Comparison of ENCODE assay signal across 18 cellular contexts in the genomic region with DNA sequence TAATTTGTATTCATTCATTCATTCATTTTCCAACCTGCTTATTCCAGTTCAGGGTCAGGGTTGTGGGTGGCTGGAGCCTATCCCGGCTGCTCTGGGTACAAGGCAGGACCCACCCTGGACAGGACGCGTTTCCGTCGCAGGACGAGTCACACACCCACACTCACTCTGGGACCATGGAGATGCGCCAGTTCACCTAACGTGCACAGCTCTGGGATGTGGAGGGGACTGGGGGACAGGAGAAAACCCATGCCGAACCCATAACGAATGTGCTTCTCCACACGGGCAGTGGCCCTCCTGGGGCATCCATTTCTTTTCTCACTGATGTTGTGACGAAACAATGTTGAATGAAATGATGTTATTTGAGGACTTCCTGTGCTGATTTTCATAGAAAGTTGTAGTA. TPM values are rescaled to one million over a fixed set of nuclear protein-coding genes. Genes with fewer than 3 reads are reported as not detected.
DNase-seq lines count a peak whose midpoint lies in the region; ATAC-seq and TF ChIP-seq lines count a peak whose summit lies in the region.
"Had no signal": no experiment of that assay in that cellular context is flagged by ENCODE, and none has a peak within 500 bp of the region (broad histone marks: within the 10 kb centered on the region; RNA-seq: fewer than 3 reads in every experiment).

No MANE protein-coding gene starts in this region.

- no peaks in the 10 kb centered on the region for H3K27me3 Mint-ChIP-seq in progenitor cell of endocrine pancreas
- H3K27me3 Mint-ChIP-seq: CD4-positive, CD25-positive, alpha-beta regulatory T cell; CD8-positive, alpha-beta memory T cell had no signal

- ATAC-seq in left lobe of liver = no peak

- H3K9me3 Mint-ChIP-seq in progenitor cell of endocrine pancreas (ENCODE audit: low read depth) = peaks cover 3% of the 10 kb centered on the region
- H3K9me3 Mint-ChIP-seq: CD4-positive, CD25-positive, alpha-beta regulatory T cell; CD8-positive, alpha-beta memory T cell had no signal

- no peak for TF ChIP-seq CTCF in RWPE1 (conservative IDR thresholded peaks at IDR 0.05; ENCODE audit: low read depth)
- TF ChIP-seq CTCF in coronary artery (IDR thresholded peaks at IDR 0.05) = no peak
- no peak for TF ChIP-seq CTCF in progenitor cell of endocrine pancreas (IDR thresholded peaks at IDR 0.05; ENCODE audit: unreplicated experiment)

- H3K4me1 Mint-ChIP-seq in progenitor cell of endocrine pancreas (ENCODE audit: low read depth) = peaks cover 5% of the 10 kb centered on the region
- H3K4me1 Mint-ChIP-seq: CD8-positive, alpha-beta memory T cell; H9 had no signal

- CTCF ChIA-PET in RWPE1 (lab: Yijun Ruan, JAX) = no interaction called here

- DNase-seq in RWPE1 (ENCODE audit: low spot score) = no peak
- peak; percentile 24 for DNase-seq in coronary artery (ENCODE audit: low spot score)
- peak; percentile 42 for DNase-seq in left lobe of liver (ENCODE audit: low spot score)
- no peak for DNase-seq in progenitor cell of endocrine pancreas (ENCODE audit: low spot score, unreplicated experiment)
- no peak for DNase-seq in NCI-H2196 (lab: John Stamatoyannopoulos, UW; ENCODE audit: unreplicated experiment)
- no peak for DNase-seq in NCI-H1092 (lab: John Stamatoyannopoulos, UW)
- no peak for DNase-seq in anterior cingulate cortex (lab: John Stamatoyannopoulos, UW)
- DNase-seq: ACHN; BE2C; C1 segment of cervical spinal cord; CD4-positive, CD25-positive, alpha-beta regulatory T cell; CD8-positive, alpha-beta memory T cell; COR-L47; DMS 273 treated with DMSO at 0.1 percent for 48 hours; DMS53; DND-41; EL; H9 had no signal

- peak overlapping the region; percentile 31 for H3K27ac ChIP-seq in RWPE1
- H3K27ac ChIP-seq in coronary artery = no peak overlapping the region

- H3K4me3 Mint-ChIP-seq in progenitor cell of endocrine pancreas (ENCODE audit: low read depth) = no peak overlapping the region
- H3K4me3 Mint-ChIP-seq: CD4-positive, CD25-positive, alpha-beta regulatory T cell; CD8-positive, alpha-beta memory T cell; H9 had no signal

- H3K36me3 Mint-ChIP-seq in progenitor cell of endocrine pancreas (ENCODE audit: insufficient read depth) = peaks cover 23% of the 10 kb centered on the region

- H3K4me3 ChIP-seq in coronary artery = no peak overlapping the region

- POLR2A ChIA-PET in RWPE1 (lab: Yijun Ruan, JAX; ENCODE audit: low non-redundant PET) = no interaction called here

- peak overlapping the region; percentile 41 for H3K27ac Mint-ChIP-seq in progenitor cell of endocrine pancreas
- H3K27ac Mint-ChIP-seq: CD4-positive, CD25-positive, alpha-beta regulatory T cell; H9 had no signal

RNA-seq across cellular contexts. Expression of gene ERMARD, which starts 26.5 kb away (rescaled TPM):
- total RNA-seq in left lobe of liver (16.3 TPM), progenitor cell of endocrine pancreas (30.3 and 33.4 TPM in 2 replicates)

RNA-seq across cellular contexts. Expression of gene DYNLT2, which starts 26.5 kb away (rescaled TPM):
- 0.60 TPM for total RNA-seq in left lobe of liver
- total RNA-seq in progenitor cell of endocrine pancreas = 1.6 and 1.8 TPM in 2 replicates

RNA-seq across cellular contexts. Expression of gene PHF10, which starts 53.6 kb away (rescaled TPM):
- 19.6 TPM for total RNA-seq in left lobe of liver
- total RNA-seq in progenitor cell of endocrine pancreas = 103 and 105 TPM in 2 replicates

Comparison
In these comparisons a context has a peak if more than half of its experiments do, and no peak if none do; other contexts are left out.
1. DNase-seq: peak in coronary artery (single experiment) and left lobe of liver (single experiment); none in RWPE1 (single experiment), progenitor cell of endocrine pancreas (single experiment), NCI-H2196 (single experiment), NCI-H1092 (single experiment) and anterior cingulate cortex (0 of 58).